Comparison of ENCODE assay signal across 24 cellular contexts in the genomic region with DNA sequence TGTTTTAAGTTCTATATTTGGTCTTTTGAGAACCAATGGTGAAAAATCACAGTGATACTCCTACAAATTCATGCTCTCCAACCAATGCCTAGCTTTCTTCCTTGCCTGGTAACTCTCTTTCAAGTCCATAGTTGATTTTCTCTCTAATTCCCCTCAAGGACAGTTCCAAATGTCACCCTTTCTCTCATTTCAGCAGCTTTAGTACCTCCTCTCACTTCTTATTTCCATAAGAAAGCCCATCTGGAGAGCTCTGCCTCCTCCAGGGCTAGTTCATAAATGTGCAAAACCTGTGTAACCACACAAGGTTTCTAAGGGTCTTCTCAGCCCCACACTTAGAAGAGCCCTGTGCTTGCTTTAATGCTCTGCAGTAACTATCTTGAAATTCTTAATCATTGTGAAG.
"Had no signal": no experiment of that assay in that cellular context is flagged by ENCODE, and none has a peak within 500 bp of the region (broad histone marks: within the 10 kb centered on the region; RNA-seq: fewer than 3 reads in every experiment).

No MANE protein-coding gene starts in this region.

- H3K9me3 ChIP-seq: colonic mucosa, gastrocnemius medialis, right atrium auricular region, uterus had no signal

- ATAC-seq: activated CD4-positive, CD25-positive, alpha-beta regulatory T cell treated with anti-CD3 and anti-CD28 coated beads, Interleukin-2, amount 50 U/mL, for 24 hours; gastrocnemius medialis; naive thymus-derived CD8-positive, alpha-beta T cell; stimulated activated memory B cell treated with anti-CD40 and anti-IgM and Interleukin-4, amounts not matched to agents 10 μg/mL and 1 μg/mL and 100 μg/mL, for 72 hours; stimulated activated naive CD8-positive, alpha-beta T cell treated with anti-CD3 and anti-CD28 coated beads, Interleukin-15, amount 100 ng/mL, for 72 hours had no signal

- H3K4me3 ChIP-seq: colonic mucosa, dorsolateral prefrontal cortex, gastrocnemius medialis, right atrium auricular region, smooth muscle cell, uterus had no signal

- DNase-seq: activated CD4-positive, alpha-beta T cell treated with anti-CD3 and anti-CD28 coated beads for 48 hours; activated CD4-positive, alpha-beta T cell treated with anti-CD3 and anti-CD28 coated beads, Interleukin-2, amount 50 U/mL, for 48 hours; activated CD8-positive, alpha-beta memory T cell treated with anti-CD3 and anti-CD28 coated beads for 24 hours; activated effector memory CD4-positive, alpha-beta T cell treated with Interleukin-2 at 50 U/mL for 16 hours; activated naive CD4-positive, alpha-beta T cell treated with Interleukin-2 at 50 U/mL for 16 hours; colonic mucosa; effector memory CD4-positive, alpha-beta T cell; erythroblast; gastrocnemius medialis; head of caudate nucleus; midbrain; naive thymus-derived CD8-positive, alpha-beta T cell; occipital lobe; stimulated activated CD4-positive, alpha-beta T cell treated with anti-CD3 and anti-CD28 coated beads, Interleukin-1b, Interleukin-23, amount 100 ng/mL, for 48 hours; stimulated activated CD4-positive, alpha-beta T cell treated with anti-CD3 and anti-CD28 coated beads, Interleukin-4, amount 100 ng/mL, for 4 hours; stimulated activated CD8-positive, alpha-beta memory T cell treated with anti-CD3 and anti-CD28 coated beads, Interleukin-4, amount 100 ng/mL, for 48 hours; stimulated activated naive CD8-positive, alpha-beta T cell treated with anti-CD3 and anti-CD28 coated beads, Interleukin-15, amount 100 ng/mL, for 72 hours; substantia nigra; uterus had no signal

- H3K27ac ChIP-seq: colonic mucosa, dorsolateral prefrontal cortex, gastrocnemius medialis, right atrium auricular region, uterus had no signal

- H3K4me1 ChIP-seq: colonic mucosa, gastrocnemius medialis, right atrium auricular region, uterus had no signal

- H3K27me3 ChIP-seq: colonic mucosa, gastrocnemius medialis, right atrium auricular region, uterus had no signal

- H3K36me3 ChIP-seq: colonic mucosa, gastrocnemius medialis, right atrium auricular region, uterus had no signal

- H3K4me2 ChIP-seq: smooth muscle cell had no signal
